8 cellular contexts compared by ENCODE assay signal in the genomic region with DNA sequence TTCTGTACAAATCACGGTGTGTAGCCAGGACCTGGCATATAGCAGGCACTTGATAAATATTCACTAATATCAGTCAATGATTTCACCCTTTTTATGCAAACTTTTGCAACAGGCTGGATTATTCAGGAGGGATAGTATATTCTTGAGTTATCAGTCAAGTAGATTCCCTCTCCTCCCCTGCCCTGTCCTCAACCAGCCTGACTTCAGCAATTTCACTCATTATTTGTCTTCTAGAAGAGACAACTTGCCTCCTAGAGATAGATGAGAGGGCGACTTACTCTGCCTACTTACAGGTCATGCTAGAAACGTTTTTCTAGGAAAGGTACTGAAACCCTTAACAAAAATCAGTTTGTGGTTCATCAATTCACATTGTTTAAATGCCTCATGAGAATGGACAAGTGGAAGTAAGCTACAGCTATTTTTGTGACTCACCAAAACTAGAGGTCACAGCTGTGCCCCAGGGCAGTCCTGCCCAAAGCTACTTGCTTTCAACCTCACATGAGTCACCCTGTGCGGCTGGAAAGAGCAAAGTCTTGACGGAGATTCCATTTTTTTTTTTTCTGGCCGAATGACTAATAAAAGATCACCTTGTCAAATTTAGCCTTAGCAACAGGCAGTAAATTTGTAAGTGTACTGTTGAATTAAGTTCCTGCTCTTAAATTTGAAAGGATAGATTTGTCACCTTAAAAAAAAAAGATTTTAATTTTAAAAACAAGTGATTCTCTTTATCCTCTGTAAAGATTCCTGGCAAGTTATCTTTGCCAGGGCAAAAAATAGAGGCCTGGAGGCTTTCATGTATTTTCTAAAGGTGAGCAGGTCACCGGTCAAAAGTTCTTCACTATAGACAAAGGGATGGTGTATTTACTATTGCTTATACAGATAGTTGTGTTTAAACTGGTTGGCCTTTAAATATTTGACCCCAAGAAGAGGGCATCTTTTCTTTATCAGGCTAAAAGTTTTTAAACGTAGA.
DNase-seq lines count a peak whose midpoint lies in the region; ATAC-seq, FAIRE-seq and TF ChIP-seq lines count a peak whose summit lies in the region.

No MANE protein-coding gene starts in this region.

- TF ChIP-seq CTCF in HCT116 (IDR thresholded peaks at IDR 0.05 in 2 of 3, conservative IDR thresholded peaks at IDR 0.05 in 1 of 3; ENCODE audit: borderline replicate concordance in 1 of 3, insufficient read depth in 1 of 3, low read depth in 2 of 3, low read length in 2 of 3) (no peak), PC-3 (conservative IDR thresholded peaks at IDR 0.05; ENCODE audit: low read depth, low read length) (no peak), keratinocyte (optimal IDR thresholded peaks at IDR 0.05 in 1 of 3, IDR thresholded peaks at IDR 0.05 in 1 of 3, conservative IDR thresholded peaks at IDR 0.05 in 1 of 3; ENCODE audit: extremely low read depth in 1 of 3, insufficient read depth in 2 of 3, low read length in 3 of 3) (no peak)

- H3K79me2 ChIP-seq in HCT116 (ENCODE audit: insufficient read depth, low read length) (no peaks in the 10 kb centered on the region), PC-3 (ENCODE audit: low read length) (no peaks in the 10 kb centered on the region), keratinocyte (ENCODE audit: control insufficient read depth, insufficient read depth, low read length) (no peaks in the 10 kb centered on the region)

- H3K4me3 Mint-ChIP-seq in activated CD4-positive, alpha-beta memory T cell treated with anti-CD3 and anti-CD28 coated beads, Interleukin-2, amount 10 ng/mL, durations not matched to agents 7 days and 5 days, result no peak overlapping the region

- H3K36me3 ChIP-seq in HCT116 (ENCODE audit: control insufficient read depth in 1 of 2, insufficient read depth in 2 of 2, low read length in 2 of 2) (no peaks in the 10 kb centered on the region), PC-3 (ENCODE audit: low read depth, low read length) (no peaks in the 10 kb centered on the region), keratinocyte (ENCODE audit: control insufficient read depth in 2 of 2, extremely low read depth in 1 of 2, insufficient read depth in 2 of 2, low read length in 2 of 2) (no peaks in the 10 kb centered on the region)

- RAD21 ChIA-PET in HCT116 (lab: Charles Lee; ENCODE audit: low non-redundant PET in 1 of 2, low total read pairs in 2 of 2, uncharacterized antibody in 2 of 2, unreplicated experiment in 2 of 2), result no interaction called here

- no peaks in the 10 kb centered on the region for H4K20me1 ChIP-seq in HCT116 (ENCODE audit: insufficient read depth)
- no peaks in the 10 kb centered on the region for H4K20me1 ChIP-seq in PC-3 (ENCODE audit: low read length)
- no peaks in the 10 kb centered on the region for H4K20me1 ChIP-seq in keratinocyte (ENCODE audit: control insufficient read depth, extremely low read depth, insufficient read depth, low read length)

- no peak overlapping the region for H3K4me3 ChIP-seq in HCT116 (replicated peaks in 1 of 2; ENCODE audit: low read depth in 1 of 2, low read length in 2 of 2)
- no peak overlapping the region for H3K4me3 ChIP-seq in PC-3 (ENCODE audit: low read length)
- no peak overlapping the region for H3K4me3 ChIP-seq in keratinocyte (ENCODE audit: control insufficient read depth in 2 of 3, extremely low read depth in 1 of 3, insufficient read depth in 2 of 3, low read depth in 1 of 3, low read length in 3 of 3)

- H3K9me3 ChIP-seq in HCT116 (ENCODE audit: control insufficient read depth in 1 of 2, insufficient read depth in 1 of 2, low read depth in 1 of 2, low read length in 2 of 2) (no peaks in the 10 kb centered on the region), PC-3 (ENCODE audit: low read length) (no peaks in the 10 kb centered on the region; the same call in 1 of the 2 replicates), keratinocyte (ENCODE audit: control insufficient read depth, low read depth, low read length) (no peaks in the 10 kb centered on the region)

- DNase-seq in COLO829 (ENCODE audit: low spot score), result peak; percentile 89
- peak; percentile 89 for DNase-seq in HCT116 (ENCODE audit: low read depth, low spot score)
- peak; percentile 98 for DNase-seq in PC-3
- peak; percentile 97 for DNase-seq in keratinocyte (ENCODE audit: low read depth, low spot score)
- DNase-seq in cerebellar cortex (ENCODE audit: low spot score), result no peak
- DNase-seq in activated CD4-positive, alpha-beta memory T cell treated with anti-CD3 and anti-CD28 coated beads, Interleukin-2, amount 10 ng/mL, durations not matched to agents 7 days and 5 days, result no peak
- DNase-seq in activated T-cell treated with anti-CD3 and anti-CD28 coated beads, Interleukin-2, amount 50 U/mL, for 48 hours, result no peak
- DNase-seq in stimulated activated CD8-positive, alpha-beta memory T cell treated with anti-CD3 and anti-CD28 coated beads, Interleukin-4, amount 100 ng/mL, for 48 hours, result no peak

- ATAC-seq in HCT116 (peak; percentile 98), PC-3 (peak; percentile 100)

- H3K27ac Mint-ChIP-seq in activated CD4-positive, alpha-beta memory T cell treated with anti-CD3 and anti-CD28 coated beads, Interleukin-2, amount 10 ng/mL, durations not matched to agents 7 days and 5 days, result no peak overlapping the region

- POLR2A ChIA-PET in HCT116 (lab: Charles Lee), result no interaction called here
- POLR2A ChIA-PET in PC-3 (lab: Charles Lee; ENCODE audit: unreplicated experiment), result no interaction called here
- POLR2A ChIA-PET in activated CD4-positive, alpha-beta memory T cell treated with anti-CD3 and anti-CD28 coated beads, Interleukin-2, amount 10 ng/mL, durations not matched to agents 7 days and 5 days (lab: Charles Lee), result interaction anchor here (0.7 kb wide), 1 partner anchor 1359 kb away, joined by 3 read pairs; no protein-coding TSS in a partner anchor

- no peaks in the 10 kb centered on the region for H3K4me1 Mint-ChIP-seq in activated CD4-positive, alpha-beta memory T cell treated with anti-CD3 and anti-CD28 coated beads, Interleukin-2, amount 10 ng/mL, durations not matched to agents 7 days and 5 days

- H3K27ac ChIP-seq in HCT116 (ENCODE audit: low read depth, low read length) (0 out of 2 replicates have a peak overlapping the region, but pooled peaks have one; percentile 5), PC-3 (ENCODE audit: low read length) (0 out of 2 replicates have a peak overlapping the region, but pooled peaks have one; percentile 36), keratinocyte (ENCODE audit: control insufficient read depth, insufficient read depth, low read length) (no peak overlapping the region)

- H3K36me3 Mint-ChIP-seq in activated CD4-positive, alpha-beta memory T cell treated with anti-CD3 and anti-CD28 coated beads, Interleukin-2, amount 10 ng/mL, durations not matched to agents 7 days and 5 days (ENCODE audit: low read depth), result no peaks in the 10 kb centered on the region

- H3K4me2 ChIP-seq in HCT116 (ENCODE audit: low read length), result peak overlapping the region; percentile 47
- H3K4me2 ChIP-seq in PC-3 (ENCODE audit: low read length), result peak overlapping the region; percentile 44
- peak overlapping the region; percentile 30 for H3K4me2 ChIP-seq in keratinocyte (ENCODE audit: control insufficient read depth, extremely low read depth, insufficient read depth, low read depth, low read length)

- peak; percentile 76 for FAIRE-seq in keratinocyte (lab: Jason Lieb, UNC)

- H3F3A ChIP-seq in PC-3 (ENCODE audit: low read length, unreplicated experiment), result no peaks in the 10 kb centered on the region

- peaks cover 16 to 30% of the 10 kb centered on the region in 2 experiments for H3K4me1 ChIP-seq in HCT116 (ENCODE audit: control insufficient read depth in 1 of 2, insufficient read depth in 2 of 2, low read length in 2 of 2)
- H3K4me1 ChIP-seq in PC-3 (ENCODE audit: insufficient read depth, low read length), result peaks cover 15% of the 10 kb centered on the region
- peaks cover 17% of the 10 kb centered on the region for H3K4me1 ChIP-seq in keratinocyte (ENCODE audit: control insufficient read depth, extremely low read depth, insufficient read depth, low read length)

- H3K27me3 ChIP-seq in HCT116 (ENCODE audit: insufficient read depth, low read length) (peaks cover 14% of the 10 kb centered on the region; the same call in 1 of the 2 replicates), PC-3 (ENCODE audit: low read length) (peaks cover 6% of the 10 kb centered on the region; the same call in 1 of the 2 replicates), keratinocyte (ENCODE audit: control insufficient read depth, extremely low read depth, insufficient read depth, low read length) (peaks cover 4% of the 10 kb centered on the region)

- TF ChIP-seq POLR2A in HCT116 (IDR thresholded peaks at IDR 0.05; ENCODE audit: borderline replicate concordance, extremely low read depth, insufficient read depth, insufficient read length), result no peak

- no peak overlapping the region for H3K9ac ChIP-seq in HCT116 (ENCODE audit: low read length)
- no peak overlapping the region for H3K9ac ChIP-seq in PC-3 (ENCODE audit: low read length)
- H3K9ac ChIP-seq in keratinocyte (ENCODE audit: control insufficient read depth, extremely low read depth, insufficient read depth, low read length), result no peak overlapping the region

- dilution Hi-C loops in keratinocyte (cut with MboI; ENCODE audit: extremely low pct_ligation_motif_present, low sequenced_read_pairs), result no loop called here

- H2AFZ ChIP-seq in HCT116 (ENCODE audit: low read depth, low read length, poor library complexity, severe bottlenecking) (no peak overlapping the region), PC-3 (ENCODE audit: low read length) (no peak overlapping the region), keratinocyte (ENCODE audit: control insufficient read depth, low read length) (no peak overlapping the region)

- intact Hi-C loops in HCT116 (cut with micrococcal nuclease) (no loop called here), PC-3 (cut with micrococcal nuclease) (no loop called here)

- no peaks in the 10 kb centered on the region for H3K9me1 ChIP-seq in keratinocyte (ENCODE audit: control insufficient read depth, extremely low read depth, insufficient read depth, low read length)

- H3K9me3 Mint-ChIP-seq in activated CD4-positive, alpha-beta memory T cell treated with anti-CD3 and anti-CD28 coated beads, Interleukin-2, amount 10 ng/mL, durations not matched to agents 7 days and 5 days, result no peaks in the 10 kb centered on the region

- H3K9me2 ChIP-seq in HCT116 (ENCODE audit: insufficient read depth), result no peaks in the 10 kb centered on the region
- no peaks in the 10 kb centered on the region for H3K9me2 ChIP-seq in PC-3 (replicated peaks; ENCODE audit: low read length)

- no peak for TF ChIP-seq RAD21 in HCT116 (IDR thresholded peaks at IDR 0.05; ENCODE audit: low read depth)

- H3K27me3 Mint-ChIP-seq in activated CD4-positive, alpha-beta memory T cell treated with anti-CD3 and anti-CD28 coated beads, Interleukin-2, amount 10 ng/mL, durations not matched to agents 7 days and 5 days, result peaks cover 5% of the 10 kb centered on the region

- CTCF ChIA-PET in HCT116 (lab: Charles Lee), result interaction anchor here (0.9 to 1.4 kb wide), 2 partner anchors 12 to 19 kb away, joined by 3 to 4 read pairs; no protein-coding TSS in a partner anchor
- CTCF ChIA-PET in PC-3 (lab: Charles Lee), result interaction anchor here (0.6 kb wide), 1 partner anchor 190 kb away, joined by 3 read pairs; no protein-coding TSS in a partner anchor
- CTCF ChIA-PET in activated CD4-positive, alpha-beta memory T cell treated with anti-CD3 and anti-CD28 coated beads, Interleukin-2, amount 10 ng/mL, durations not matched to agents 7 days and 5 days (lab: Charles Lee), result no interaction called here

- BruUV-seq in HCT116 (replicated peaks; lab: Mats Ljungman, UMichigan), result no TSS peak
- BruUV-seq in PC-3 (replicated peaks; lab: Mats Ljungman, UMichigan), result no TSS peak

Comparison
In these comparisons a context has a peak if more than half of its experiments do, and no peak if none do; other contexts are left out.
1. DNase-seq: peak in COLO829 (single experiment), HCT116 (single experiment), PC-3 (single experiment) and keratinocyte (single experiment); none in cerebellar cortex (single experiment), activated CD4-positive, alpha-beta memory T cell treated with anti-CD3 and anti-CD28 coated beads, Interleukin-2, amount 10 ng/mL, durations not matched to agents 7 days and 5 days (single experiment), activated T-cell treated with anti-CD3 and anti-CD28 coated beads, Interleukin-2, amount 50 U/mL, for 48 hours (0 of 2) and stimulated activated CD8-positive, alpha-beta memory T cell treated with anti-CD3 and anti-CD28 coated beads, Interleukin-4, amount 100 ng/mL, for 48 hours (single experiment).
2. Peak in every context shown above with its lines, with median percentiles within 50 percentile points of each other: H3K4me2 ChIP-seq.